In the genomic region with DNA sequence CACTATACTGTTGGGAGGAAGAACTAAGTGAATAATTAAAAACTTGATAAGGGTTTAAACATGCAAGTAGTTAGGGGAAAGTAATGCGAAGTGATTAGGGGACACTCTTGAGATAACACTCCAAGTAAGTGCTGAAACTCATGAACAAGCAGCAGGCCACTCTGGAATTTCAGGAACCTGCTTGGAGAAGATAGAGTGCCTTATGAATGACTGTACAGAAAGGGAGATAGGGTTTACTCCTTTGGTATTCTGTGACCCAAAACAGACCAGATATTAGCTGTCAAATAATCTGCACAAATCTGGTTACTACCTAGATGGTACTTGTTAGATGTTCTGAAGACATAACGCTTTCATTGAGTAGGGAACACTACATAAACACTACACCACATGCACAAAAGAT, we compare ENCODE assay signal across 19 cellular contexts.
DNase-seq lines count a peak whose midpoint lies in the region; ATAC-seq, FAIRE-seq and TF ChIP-seq lines count a peak whose summit lies in the region.
"Had no signal": no experiment of that assay in that cellular context is flagged by ENCODE, and none has a peak within 500 bp of the region (broad histone marks: within the 10 kb centered on the region; RNA-seq: fewer than 3 reads in every experiment).

No MANE protein-coding gene starts in this region.

- H3K27me3 Mint-ChIP-seq in HFFc6 (ENCODE audit: insufficient read depth): peaks cover 12% of the 10 kb centered on the region
- H3K27me3 Mint-ChIP-seq in astrocyte (ENCODE audit: low read depth, unreplicated experiment): no peaks in the 10 kb centered on the region
- no peaks in the 10 kb centered on the region for H3K27me3 Mint-ChIP-seq in activated naive CD8-positive, alpha-beta T cell treated with anti-CD3 and anti-CD28 coated beads, Interleukin-2, amount 50 U/mL, for 24 hours

- H3K9ac ChIP-seq in astrocyte (ENCODE audit: low read length) (no peak overlapping the region), smooth muscle cell (ENCODE audit: low read depth) (no peak overlapping the region)

- H3K9me3 Mint-ChIP-seq in HFFc6 (no peaks in the 10 kb centered on the region), astrocyte (ENCODE audit: unreplicated experiment) (no peaks in the 10 kb centered on the region)
- H3K9me3 Mint-ChIP-seq in activated naive CD8-positive, alpha-beta T cell treated with anti-CD3 and anti-CD28 coated beads, Interleukin-2, amount 50 U/mL, for 24 hours: no peaks in the 10 kb centered on the region
- H3K9me3 Mint-ChIP-seq: GM23338 had no signal

- peak; percentile 34 for FAIRE-seq in astrocyte (lab: Jason Lieb, UNC)
- FAIRE-seq: G401.6 had no signal

- H3K4me1 Mint-ChIP-seq in HFFc6 (ENCODE audit: low read depth) (peaks cover 7% of the 10 kb centered on the region; the same call in 1 of the 2 replicates), astrocyte (ENCODE audit: low read depth, unreplicated experiment) (peaks cover 10% of the 10 kb centered on the region)
- peaks cover 9% of the 10 kb centered on the region for H3K4me1 Mint-ChIP-seq in activated naive CD8-positive, alpha-beta T cell treated with anti-CD3 and anti-CD28 coated beads, Interleukin-2, amount 50 U/mL, for 24 hours
- H3K4me1 Mint-ChIP-seq: CD14-positive monocyte, GM23338 had no signal

- TF ChIP-seq CTCF in HFFc6 (IDR thresholded peaks at IDR 0.05) (no peak), astrocyte (IDR thresholded peaks at IDR 0.05; ENCODE audit: insufficient read depth, low read depth, low read length) (no peak), smooth muscle cell (IDR thresholded peaks at IDR 0.05; ENCODE audit: borderline replicate concordance, insufficient read depth, poor library complexity, severe bottlenecking) (no peak), GM20000 (IDR thresholded peaks at IDR 0.05; ENCODE audit: extremely low read depth, missing control alignments) (no peak)

- H3K9me3 ChIP-seq in astrocyte (ENCODE audit: insufficient read depth, low read depth, low read length): no peaks in the 10 kb centered on the region
- no peaks in the 10 kb centered on the region for H3K9me3 ChIP-seq in smooth muscle cell (replicated peaks; ENCODE audit: low read depth)
- H3K9me3 ChIP-seq: Peyer's patch had no signal

- no peak overlapping the region for H3K27ac ChIP-seq in astrocyte (ENCODE audit: low read depth, low read length)
- H3K27ac ChIP-seq in smooth muscle cell (ENCODE audit: low read depth): no peak overlapping the region
- H3K27ac ChIP-seq: Peyer's patch had no signal

- no peaks in the 10 kb centered on the region for H4K20me1 ChIP-seq in astrocyte (ENCODE audit: insufficient read depth, low read length)
- no peaks in the 10 kb centered on the region for H4K20me1 ChIP-seq in smooth muscle cell (ENCODE audit: low read depth)

- H3K4me3 ChIP-seq in astrocyte (ENCODE audit: insufficient read depth, low read depth, low read length) (no peak overlapping the region), smooth muscle cell (no peak overlapping the region)
- H3K4me3 ChIP-seq: GM23338, Peyer's patch had no signal

- 35% methylated on average over 2 of the region's 2 CpGs for WGBS in smooth muscle cell (ENCODE audit: low lambda C conversion rate)

- ATAC-seq in activated naive CD8-positive, alpha-beta T cell treated with anti-CD3 and anti-CD28 coated beads, Interleukin-2, amount 50 U/mL, for 24 hours: no peak
- ATAC-seq: GM23338, HCT116, Right ventricle myocardium inferior had no signal

- H3K4me2 ChIP-seq in astrocyte (ENCODE audit: low read length): no peak overlapping the region
- H3K4me2 ChIP-seq in smooth muscle cell: peak overlapping the region; percentile 2
- H3K4me2 ChIP-seq: GM23338 had no signal

- H3K27me3 ChIP-seq in astrocyte (ENCODE audit: insufficient read depth, low read length): no peaks in the 10 kb centered on the region
- no peaks in the 10 kb centered on the region for H3K27me3 ChIP-seq in smooth muscle cell (ENCODE audit: low read depth)
- H3K27me3 ChIP-seq: Peyer's patch had no signal

- H3K4me3 Mint-ChIP-seq in HFFc6 (no peak overlapping the region), astrocyte (ENCODE audit: unreplicated experiment) (no peak overlapping the region)
- H3K4me3 Mint-ChIP-seq in activated naive CD8-positive, alpha-beta T cell treated with anti-CD3 and anti-CD28 coated beads, Interleukin-2, amount 50 U/mL, for 24 hours: no peak overlapping the region
- H3K4me3 Mint-ChIP-seq: CD14-positive monocyte, GM23338 had no signal

- H3K79me2 ChIP-seq in astrocyte (ENCODE audit: insufficient read depth, low read length) (no peaks in the 10 kb centered on the region), smooth muscle cell (ENCODE audit: low read depth) (no peaks in the 10 kb centered on the region)

- H2AFZ ChIP-seq in astrocyte (ENCODE audit: low read depth, low read length) (no peak overlapping the region), smooth muscle cell (ENCODE audit: low read depth) (no peak overlapping the region)
- H2AFZ ChIP-seq: GM23338 had no signal

- H3K36me3 ChIP-seq in astrocyte (ENCODE audit: insufficient read depth, low read length) (no peaks in the 10 kb centered on the region), smooth muscle cell (ENCODE audit: low read depth) (no peaks in the 10 kb centered on the region)
- H3K36me3 ChIP-seq: Peyer's patch had no signal

- H3F3A ChIP-seq in smooth muscle cell (ENCODE audit: low read depth): no peaks in the 10 kb centered on the region

- H3K4me1 ChIP-seq in astrocyte (ENCODE audit: insufficient read depth, low read length) (no peaks in the 10 kb centered on the region), smooth muscle cell (ENCODE audit: low read depth) (no peaks in the 10 kb centered on the region)
- H3K4me1 ChIP-seq: Peyer's patch had no signal

- H3K36me3 Mint-ChIP-seq in HFFc6 (ENCODE audit: low read depth): no peaks in the 10 kb centered on the region
- peaks cover 2% of the 10 kb centered on the region for H3K36me3 Mint-ChIP-seq in astrocyte (ENCODE audit: low read depth, unreplicated experiment)
- H3K36me3 Mint-ChIP-seq in activated naive CD8-positive, alpha-beta T cell treated with anti-CD3 and anti-CD28 coated beads, Interleukin-2, amount 50 U/mL, for 24 hours (ENCODE audit: low read depth): no peaks in the 10 kb centered on the region

- DNase-seq in HFFc6: peak; percentile 6
- no peak for DNase-seq in astrocyte (ENCODE audit: low read depth)
- DNase-seq in kidney tubule cell (ENCODE audit: low spot score): peak; percentile 19
- DNase-seq in smooth muscle cell (lab: John Stamatoyannopoulos, UW; ENCODE audit: unreplicated experiment): no peak
- no peak for DNase-seq in GM20000 (ENCODE audit: low spot score)
- DNase-seq in activated naive CD8-positive, alpha-beta T cell treated with anti-CD3 and anti-CD28 coated beads, Interleukin-2, amount 50 U/mL, for 24 hours: no peak
- DNase-seq in HUDEP-2 (lab: John Stamatoyannopoulos, UW; ENCODE audit: unreplicated experiment in 76 of 76): no peak
- DNase-seq: DMS 273 treated with DMSO at 0.1 percent for 48 hours, DND-41, KBM-7, NCI-H1105 treated with DMSO at 0.1 percent for 48 hours, NCI-H1694, NCI-H2081 treated with DMSO at 0.1 percent for 48 hours, Peyer's patch had no signal

- H3K27ac Mint-ChIP-seq in HFFc6: no peak overlapping the region
- peak overlapping the region; percentile 9 for H3K27ac Mint-ChIP-seq in astrocyte (ENCODE audit: unreplicated experiment)
- H3K27ac Mint-ChIP-seq in activated naive CD8-positive, alpha-beta T cell treated with anti-CD3 and anti-CD28 coated beads, Interleukin-2, amount 50 U/mL, for 24 hours: no peak overlapping the region
- H3K27ac Mint-ChIP-seq: CD14-positive monocyte, GM23338 had no signal

Comparison
In these comparisons a context has a peak if more than half of its experiments do, and no peak if none do; other contexts are left out.
1. DNase-seq: peak in HFFc6 (single experiment) and kidney tubule cell (single experiment); none in astrocyte (single experiment), smooth muscle cell (single experiment), GM20000 (single experiment), activated naive CD8-positive, alpha-beta T cell treated with anti-CD3 and anti-CD28 coated beads, Interleukin-2, amount 50 U/mL, for 24 hours (single experiment) and HUDEP-2 (0 of 76).